Comparison of ENCODE assay signal across 1 cellular context in the genomic region with DNA sequence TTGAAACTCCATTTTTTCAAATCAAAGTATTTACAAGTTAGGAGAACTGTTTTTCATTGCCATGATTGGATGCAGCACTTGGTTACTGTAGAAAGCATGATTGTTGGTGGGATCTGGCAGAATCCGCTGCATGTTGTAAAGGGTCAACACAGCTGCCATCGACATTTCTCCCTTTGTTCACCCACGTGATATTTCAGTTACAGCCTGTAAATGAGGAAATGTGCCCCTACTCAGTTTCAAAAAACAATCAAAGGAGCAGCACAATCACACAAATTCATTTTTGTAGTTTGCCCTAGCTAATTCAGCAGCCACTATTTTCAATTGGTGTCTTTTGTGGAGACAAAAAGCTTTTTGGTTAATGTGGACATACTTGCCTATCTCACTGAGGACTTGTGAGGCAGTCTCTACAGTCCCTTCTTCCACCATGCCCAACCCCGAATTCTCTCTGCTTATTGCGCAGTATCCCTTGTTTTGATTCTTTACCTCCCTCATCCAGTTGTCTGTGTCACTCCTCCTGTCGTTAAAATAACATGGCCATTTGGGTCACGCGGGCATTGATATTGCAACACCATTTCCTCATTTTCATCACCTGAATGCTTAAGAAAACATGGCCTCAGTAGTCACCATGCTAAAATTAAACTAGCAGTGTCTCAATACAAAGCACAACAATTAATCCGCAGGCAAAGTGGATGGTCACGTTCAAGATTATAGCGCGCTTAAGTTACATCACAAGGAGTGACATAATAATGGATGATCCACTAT.
TF ChIP-seq lines count a peak whose summit lies in the region.

No MANE protein-coding gene starts in this region.

TF ChIP-seq in HepG2, 621 proteins besides CTCF, POLR2A, EP300 and RAD21 (continued from another document and continues in another):
- TF ChIP-seq WIZ (CRISPR knock-in tag; IDR thresholded peaks at IDR 0.05) (peak; percentile 53; the same call in 1 of the 2 replicates), HDAC1 (CRISPR knock-in tag; IDR thresholded peaks at IDR 0.05) (0 out of 2 replicates have a peak, but pooled peaks have one; percentile 19), ZNF431 (CRISPR knock-in tag; IDR thresholded peaks at IDR 0.05; ENCODE audit: borderline replicate concordance, low read depth) (no peak), ADNP (CRISPR knock-in tag; IDR thresholded peaks at IDR 0.05) (no peak), TOE1 (CRISPR knock-in tag; IDR thresholded peaks at IDR 0.05) (no peak), ZNF274 (CRISPR knock-in tag; IDR thresholded peaks at IDR 0.05) (no peak), MED8 (CRISPR knock-in tag; IDR thresholded peaks at IDR 0.05; ENCODE audit: insufficient replicate concordance) (no peak), NBN (conservative IDR thresholded peaks at IDR 0.05) (no peak), ZNF720 (CRISPR knock-in tag; IDR thresholded peaks at IDR 0.05) (no peak), MIER3 (CRISPR knock-in tag; IDR thresholded peaks at IDR 0.05; ENCODE audit: borderline replicate concordance) (no peak), CENPT (CRISPR knock-in tag; IDR thresholded peaks at IDR 0.05; ENCODE audit: low read depth) (no peak), U2AF2 (IDR thresholded peaks at IDR 0.05; ENCODE audit: low read depth, low read length) (no peak), KMT2B (CRISPR knock-in tag; IDR thresholded peaks at IDR 0.05) (no peak), ZFP41 (CRISPR knock-in tag; IDR thresholded peaks at IDR 0.05; ENCODE audit: borderline replicate concordance) (no peak), SKI (IDR thresholded peaks at IDR 0.05; ENCODE audit: partially characterized antibody) (no peak), SATB2 (CRISPR knock-in tag; IDR thresholded peaks at IDR 0.05) (no peak), SOX6 (IDR thresholded peaks at IDR 0.05) (no peak), SOX6 (CRISPR knock-in tag; IDR thresholded peaks at IDR 0.05) (no peak), ZNF530 (CRISPR knock-in tag; IDR thresholded peaks at IDR 0.05; ENCODE audit: low read depth) (no peak), SMARCC2 (IDR thresholded peaks at IDR 0.05) (no peak), NPAS2 (CRISPR knock-in tag; IDR thresholded peaks at IDR 0.05; ENCODE audit: borderline replicate concordance) (no peak), RNF2 (conservative IDR thresholded peaks at IDR 0.05; ENCODE audit: low read depth) (0 out of 2 replicates have a peak, but pooled peaks have one; percentile 15), ZNF549 (CRISPR knock-in tag; IDR thresholded peaks at IDR 0.05) (no peak), EZH2 (conservative IDR thresholded peaks at IDR 0.05; ENCODE audit: low read depth, low read length) (no peak), TMF1 (CRISPR knock-in tag; IDR thresholded peaks at IDR 0.05; ENCODE audit: low read depth) (no peak), FOXA1 (IDR thresholded peaks at IDR 0.05) (no peak), FOXA1 (CRISPR knock-in tag; IDR thresholded peaks at IDR 0.05) (0 out of 2 replicates have a peak, but pooled peaks have one; percentile 12), GATAD2A (CRISPR knock-in tag; IDR thresholded peaks at IDR 0.05) (peak; percentile 12; the same call in 1 of the 2 replicates), ZNF468 (CRISPR knock-in tag; IDR thresholded peaks at IDR 0.05) (no peak), ZMYM4 (CRISPR knock-in tag; IDR thresholded peaks at IDR 0.05) (0 out of 2 replicates have a peak, but pooled peaks have one; percentile 31)
- TF ChIP-seq, protein P1, sequence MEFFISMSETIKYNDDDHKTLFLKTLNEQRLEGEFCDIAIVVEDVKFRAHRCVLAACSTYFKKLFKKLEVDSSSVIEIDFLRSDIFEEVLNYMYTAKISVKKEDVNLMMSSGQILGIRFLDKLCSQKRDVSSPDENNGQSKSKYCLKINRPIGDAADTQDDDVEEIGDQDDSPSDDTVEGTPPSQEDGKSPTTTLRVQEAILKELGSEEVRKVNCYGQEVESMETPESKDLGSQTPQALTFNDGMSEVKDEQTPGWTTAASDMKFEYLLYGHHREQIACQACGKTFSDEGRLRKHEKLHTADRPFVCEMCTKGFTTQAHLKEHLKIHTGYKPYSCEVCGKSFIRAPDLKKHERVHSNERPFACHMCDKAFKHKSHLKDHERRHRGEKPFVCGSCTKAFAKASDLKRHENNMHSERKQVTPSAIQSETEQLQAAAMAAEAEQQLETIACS (CRISPR knock-in tag; IDR thresholded peaks at IDR 0.05), result no peak
- TF ChIP-seq, protein P2, sequence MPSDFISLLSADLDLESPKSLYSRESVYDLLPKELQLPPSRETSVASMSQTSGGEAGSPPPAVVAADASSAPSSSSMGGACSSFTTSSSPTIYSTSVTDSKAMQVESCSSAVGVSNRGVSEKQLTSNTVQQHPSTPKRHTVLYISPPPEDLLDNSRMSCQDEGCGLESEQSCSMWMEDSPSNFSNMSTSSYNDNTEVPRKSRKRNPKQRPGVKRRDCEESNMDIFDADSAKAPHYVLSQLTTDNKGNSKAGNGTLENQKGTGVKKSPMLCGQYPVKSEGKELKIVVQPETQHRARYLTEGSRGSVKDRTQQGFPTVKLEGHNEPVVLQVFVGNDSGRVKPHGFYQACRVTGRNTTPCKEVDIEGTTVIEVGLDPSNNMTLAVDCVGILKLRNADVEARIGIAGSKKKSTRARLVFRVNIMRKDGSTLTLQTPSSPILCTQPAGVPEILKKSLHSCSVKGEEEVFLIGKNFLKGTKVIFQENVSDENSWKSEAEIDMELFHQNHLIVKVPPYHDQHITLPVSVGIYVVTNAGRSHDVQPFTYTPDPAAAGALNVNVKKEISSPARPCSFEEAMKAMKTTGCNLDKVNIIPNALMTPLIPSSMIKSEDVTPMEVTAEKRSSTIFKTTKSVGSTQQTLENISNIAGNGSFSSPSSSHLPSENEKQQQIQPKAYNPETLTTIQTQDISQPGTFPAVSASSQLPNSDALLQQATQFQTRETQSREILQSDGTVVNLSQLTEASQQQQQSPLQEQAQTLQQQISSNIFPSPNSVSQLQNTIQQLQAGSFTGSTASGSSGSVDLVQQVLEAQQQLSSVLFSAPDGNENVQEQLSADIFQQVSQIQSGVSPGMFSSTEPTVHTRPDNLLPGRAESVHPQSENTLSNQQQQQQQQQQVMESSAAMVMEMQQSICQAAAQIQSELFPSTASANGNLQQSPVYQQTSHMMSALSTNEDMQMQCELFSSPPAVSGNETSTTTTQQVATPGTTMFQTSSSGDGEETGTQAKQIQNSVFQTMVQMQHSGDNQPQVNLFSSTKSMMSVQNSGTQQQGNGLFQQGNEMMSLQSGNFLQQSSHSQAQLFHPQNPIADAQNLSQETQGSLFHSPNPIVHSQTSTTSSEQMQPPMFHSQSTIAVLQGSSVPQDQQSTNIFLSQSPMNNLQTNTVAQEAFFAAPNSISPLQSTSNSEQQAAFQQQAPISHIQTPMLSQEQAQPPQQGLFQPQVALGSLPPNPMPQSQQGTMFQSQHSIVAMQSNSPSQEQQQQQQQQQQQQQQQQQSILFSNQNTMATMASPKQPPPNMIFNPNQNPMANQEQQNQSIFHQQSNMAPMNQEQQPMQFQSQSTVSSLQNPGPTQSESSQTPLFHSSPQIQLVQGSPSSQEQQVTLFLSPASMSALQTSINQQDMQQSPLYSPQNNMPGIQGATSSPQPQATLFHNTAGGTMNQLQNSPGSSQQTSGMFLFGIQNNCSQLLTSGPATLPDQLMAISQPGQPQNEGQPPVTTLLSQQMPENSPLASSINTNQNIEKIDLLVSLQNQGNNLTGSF (CRISPR knock-in tag; IDR thresholded peaks at IDR 0.05), result no peak
- TF ChIP-seq, protein P3, sequence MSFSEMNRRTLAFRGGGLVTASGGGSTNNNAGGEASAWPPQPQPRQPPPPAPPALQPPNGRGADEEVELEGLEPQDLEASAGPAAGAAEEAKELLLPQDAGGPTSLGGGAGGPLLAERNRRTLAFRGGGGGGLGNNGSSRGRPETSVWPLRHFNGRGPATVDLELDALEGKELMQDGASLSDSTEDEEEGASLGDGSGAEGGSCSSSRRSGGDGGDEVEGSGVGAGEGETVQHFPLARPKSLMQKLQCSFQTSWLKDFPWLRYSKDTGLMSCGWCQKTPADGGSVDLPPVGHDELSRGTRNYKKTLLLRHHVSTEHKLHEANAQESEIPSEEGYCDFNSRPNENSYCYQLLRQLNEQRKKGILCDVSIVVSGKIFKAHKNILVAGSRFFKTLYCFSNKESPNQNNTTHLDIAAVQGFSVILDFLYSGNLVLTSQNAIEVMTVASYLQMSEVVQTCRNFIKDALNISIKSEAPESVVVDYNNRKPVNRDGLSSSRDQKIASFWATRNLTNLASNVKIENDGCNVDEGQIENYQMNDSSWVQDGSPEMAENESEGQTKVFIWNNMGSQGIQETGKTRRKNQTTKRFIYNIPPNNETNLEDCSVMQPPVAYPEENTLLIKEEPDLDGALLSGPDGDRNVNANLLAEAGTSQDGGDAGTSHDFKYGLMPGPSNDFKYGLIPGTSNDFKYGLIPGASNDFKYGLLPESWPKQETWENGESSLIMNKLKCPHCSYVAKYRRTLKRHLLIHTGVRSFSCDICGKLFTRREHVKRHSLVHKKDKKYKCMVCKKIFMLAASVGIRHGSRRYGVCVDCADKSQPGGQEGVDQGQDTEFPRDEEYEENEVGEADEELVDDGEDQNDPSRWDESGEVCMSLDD (CRISPR knock-in tag; IDR thresholded peaks at IDR 0.05; ENCODE audit: borderline replicate concordance), result no peak
- TF ChIP-seq, protein P4, sequence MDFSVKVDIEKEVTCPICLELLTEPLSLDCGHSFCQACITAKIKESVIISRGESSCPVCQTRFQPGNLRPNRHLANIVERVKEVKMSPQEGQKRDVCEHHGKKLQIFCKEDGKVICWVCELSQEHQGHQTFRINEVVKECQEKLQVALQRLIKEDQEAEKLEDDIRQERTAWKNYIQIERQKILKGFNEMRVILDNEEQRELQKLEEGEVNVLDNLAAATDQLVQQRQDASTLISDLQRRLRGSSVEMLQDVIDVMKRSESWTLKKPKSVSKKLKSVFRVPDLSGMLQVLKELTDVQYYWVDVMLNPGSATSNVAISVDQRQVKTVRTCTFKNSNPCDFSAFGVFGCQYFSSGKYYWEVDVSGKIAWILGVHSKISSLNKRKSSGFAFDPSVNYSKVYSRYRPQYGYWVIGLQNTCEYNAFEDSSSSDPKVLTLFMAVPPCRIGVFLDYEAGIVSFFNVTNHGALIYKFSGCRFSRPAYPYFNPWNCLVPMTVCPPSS (IDR thresholded peaks at IDR 0.05), result no peak
- TF ChIP-seq, protein P5, sequence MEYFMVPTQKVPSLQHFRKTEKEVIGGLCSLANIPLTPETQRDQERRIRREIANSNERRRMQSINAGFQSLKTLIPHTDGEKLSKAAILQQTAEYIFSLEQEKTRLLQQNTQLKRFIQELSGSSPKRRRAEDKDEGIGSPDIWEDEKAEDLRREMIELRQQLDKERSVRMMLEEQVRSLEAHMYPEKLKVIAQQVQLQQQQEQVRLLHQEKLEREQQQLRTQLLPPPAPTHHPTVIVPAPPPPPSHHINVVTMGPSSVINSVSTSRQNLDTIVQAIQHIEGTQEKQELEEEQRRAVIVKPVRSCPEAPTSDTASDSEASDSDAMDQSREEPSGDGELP (IDR thresholded peaks at IDR 0.05; ENCODE audit: borderline replicate concordance, low read depth), result peak; percentile 49; the same call in 1 of the 2 replicates
- TF ChIP-seq, protein P6, sequence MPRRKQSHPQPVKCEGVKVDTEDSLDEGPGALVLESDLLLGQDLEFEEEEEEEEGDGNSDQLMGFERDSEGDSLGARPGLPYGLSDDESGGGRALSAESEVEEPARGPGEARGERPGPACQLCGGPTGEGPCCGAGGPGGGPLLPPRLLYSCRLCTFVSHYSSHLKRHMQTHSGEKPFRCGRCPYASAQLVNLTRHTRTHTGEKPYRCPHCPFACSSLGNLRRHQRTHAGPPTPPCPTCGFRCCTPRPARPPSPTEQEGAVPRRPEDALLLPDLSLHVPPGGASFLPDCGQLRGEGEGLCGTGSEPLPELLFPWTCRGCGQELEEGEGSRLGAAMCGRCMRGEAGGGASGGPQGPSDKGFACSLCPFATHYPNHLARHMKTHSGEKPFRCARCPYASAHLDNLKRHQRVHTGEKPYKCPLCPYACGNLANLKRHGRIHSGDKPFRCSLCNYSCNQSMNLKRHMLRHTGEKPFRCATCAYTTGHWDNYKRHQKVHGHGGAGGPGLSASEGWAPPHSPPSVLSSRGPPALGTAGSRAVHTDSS (CRISPR knock-in tag; conservative IDR thresholded peaks at IDR 0.05), result no peak
- TF ChIP-seq, protein P7, sequence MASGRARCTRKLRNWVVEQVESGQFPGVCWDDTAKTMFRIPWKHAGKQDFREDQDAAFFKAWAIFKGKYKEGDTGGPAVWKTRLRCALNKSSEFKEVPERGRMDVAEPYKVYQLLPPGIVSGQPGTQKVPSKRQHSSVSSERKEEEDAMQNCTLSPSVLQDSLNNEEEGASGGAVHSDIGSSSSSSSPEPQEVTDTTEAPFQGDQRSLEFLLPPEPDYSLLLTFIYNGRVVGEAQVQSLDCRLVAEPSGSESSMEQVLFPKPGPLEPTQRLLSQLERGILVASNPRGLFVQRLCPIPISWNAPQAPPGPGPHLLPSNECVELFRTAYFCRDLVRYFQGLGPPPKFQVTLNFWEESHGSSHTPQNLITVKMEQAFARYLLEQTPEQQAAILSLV (CRISPR knock-in tag; IDR thresholded peaks at IDR 0.05; ENCODE audit: borderline replicate concordance), result no peak
- TF ChIP-seq, protein P8, sequence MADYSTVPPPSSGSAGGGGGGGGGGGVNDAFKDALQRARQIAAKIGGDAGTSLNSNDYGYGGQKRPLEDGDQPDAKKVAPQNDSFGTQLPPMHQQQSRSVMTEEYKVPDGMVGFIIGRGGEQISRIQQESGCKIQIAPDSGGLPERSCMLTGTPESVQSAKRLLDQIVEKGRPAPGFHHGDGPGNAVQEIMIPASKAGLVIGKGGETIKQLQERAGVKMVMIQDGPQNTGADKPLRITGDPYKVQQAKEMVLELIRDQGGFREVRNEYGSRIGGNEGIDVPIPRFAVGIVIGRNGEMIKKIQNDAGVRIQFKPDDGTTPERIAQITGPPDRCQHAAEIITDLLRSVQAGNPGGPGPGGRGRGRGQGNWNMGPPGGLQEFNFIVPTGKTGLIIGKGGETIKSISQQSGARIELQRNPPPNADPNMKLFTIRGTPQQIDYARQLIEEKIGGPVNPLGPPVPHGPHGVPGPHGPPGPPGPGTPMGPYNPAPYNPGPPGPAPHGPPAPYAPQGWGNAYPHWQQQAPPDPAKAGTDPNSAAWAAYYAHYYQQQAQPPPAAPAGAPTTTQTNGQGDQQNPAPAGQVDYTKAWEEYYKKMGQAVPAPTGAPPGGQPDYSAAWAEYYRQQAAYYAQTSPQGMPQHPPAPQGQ (CRISPR knock-in tag; IDR thresholded peaks at IDR 0.05; ENCODE audit: borderline replicate concordance), result no peak
- TF ChIP-seq, protein P9, sequence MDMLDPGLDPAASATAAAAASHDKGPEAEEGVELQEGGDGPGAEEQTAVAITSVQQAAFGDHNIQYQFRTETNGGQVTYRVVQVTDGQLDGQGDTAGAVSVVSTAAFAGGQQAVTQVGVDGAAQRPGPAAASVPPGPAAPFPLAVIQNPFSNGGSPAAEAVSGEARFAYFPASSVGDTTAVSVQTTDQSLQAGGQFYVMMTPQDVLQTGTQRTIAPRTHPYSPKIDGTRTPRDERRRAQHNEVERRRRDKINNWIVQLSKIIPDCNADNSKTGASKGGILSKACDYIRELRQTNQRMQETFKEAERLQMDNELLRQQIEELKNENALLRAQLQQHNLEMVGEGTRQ (IDR thresholded peaks at IDR 0.05; ENCODE audit: low read depth, low read length), result no peak
- TF ChIP-seq, protein P9 (CRISPR knock-in tag; IDR thresholded peaks at IDR 0.05; ENCODE audit: borderline replicate concordance), result peak; percentile 51; the same call in 1 of the 2 replicates
